Comparison of ENCODE assay signal across 7 cellular contexts in genomic region chr1:184644771-184645170, GRCh38.
"Had no signal": no experiment of that assay in that cellular context is flagged by ENCODE, and none has a peak within 500 bp of the region (broad histone marks: within the 10 kb centered on the region; RNA-seq: fewer than 3 reads in every experiment).

No MANE protein-coding gene starts in this region.

- DNase-seq: IMR-90, KBM-7, KG1 had no signal

- H3K4me3 ChIP-seq: K562 had no signal

- H3K27ac ChIP-seq: HL-60 had no signal

- ATAC-seq: HepG2, K562 had no signal

- H3K27ac Mint-ChIP-seq: IgD-negative memory B cell had no signal
